8 cellular contexts compared by ENCODE assay signal in genomic region chr2:174593574-174594203, GRCh38. TPM values are rescaled to one million over a fixed set of nuclear protein-coding genes. Genes with fewer than 3 reads are reported as not detected.
DNase-seq lines count a peak whose midpoint lies in the region; ATAC-seq, FAIRE-seq and TF ChIP-seq lines count a peak whose summit lies in the region.

No MANE protein-coding gene starts in this region.

- peaks cover 0 to 10% of the 10 kb centered on the region in 2 experiments; a peak in 1 of 5 replicates for H3K27me3 ChIP-seq in K562 (ENCODE audit: control insufficient read depth in 2 of 2, insufficient read depth in 2 of 2, low read length in 2 of 2)
- H3K27me3 ChIP-seq in right lobe of liver: no peaks in the 10 kb centered on the region

- H3K4me3 ChIP-seq in K562: no peak overlapping the region
- H3K4me3 ChIP-seq in right lobe of liver: no peak overlapping the region

- H3K27ac ChIP-seq in K562 (ENCODE audit: extremely low read depth, low read depth, low read length) (no peak overlapping the region), right lobe of liver (peak overlapping the region in 2 of 3 donors; percentile 37 to 64)

- H3K4me1 ChIP-seq in K562 (replicated peaks in 1 of 2; ENCODE audit: control insufficient read depth in 2 of 2, insufficient read depth in 2 of 2, low read length in 2 of 2) (peaks cover 0 to 9% of the 10 kb centered on the region in 2 experiments; a peak in 3 of 5 replicates), right lobe of liver (no peaks in the 10 kb centered on the region)

- H2AFZ ChIP-seq in K562 (ENCODE audit: low read depth, low read length): no peak overlapping the region

- H3K36me3 ChIP-seq in K562 (ENCODE audit: control insufficient read depth, insufficient read depth, low read length) (no peaks in the 10 kb centered on the region), right lobe of liver (no peaks in the 10 kb centered on the region)

- no peaks in the 10 kb centered on the region for H3K9me3 ChIP-seq in K562 (replicated peaks; ENCODE audit: control insufficient read depth, insufficient read depth, low read depth, low read length)
- H3K9me3 ChIP-seq in right lobe of liver: no peaks in the 10 kb centered on the region

- H3K9me1 ChIP-seq in K562 (ENCODE audit: control insufficient read depth, insufficient read depth, low read length): no peaks in the 10 kb centered on the region

- CTCF ChIA-PET in K562 (lab: Yijun Ruan, JAX; ENCODE audit: low intra/inter-chr PET ratio): no interaction called here

- WGBS in K562 (ENCODE audit: insufficient coverage, low coverage, missing lambda C conversion rate): 14% methylated on average over 6 of the region's 6 CpGs
- WGBS in right lobe of liver (ENCODE audit: insufficient coverage, low coverage, low lambda C conversion rate, missing lambda C conversion rate): 37% methylated on average over 6 of the region's 6 CpGs

- BruUV-seq in K562 (replicated peaks; lab: Mats Ljungman, UMichigan): no TSS peak

- TF ChIP-seq EP300 in K562 (IDR thresholded peaks at IDR 0.05; ENCODE audit: low read length): no peak

- POLR2A ChIA-PET in K562 (lab: Yijun Ruan, JAX): interaction anchor here (0.9 to 1.3 kb wide), 3 partner anchors 9 to 47 kb away, joined by 3 to 4 read pairs (median 3); no protein-coding TSS in a partner anchor

- TF ChIP-seq RAD21 in K562 (CRISPR knock-in tag; conservative IDR thresholded peaks at IDR 0.05 in 1 of 2, IDR thresholded peaks at IDR 0.05 in 1 of 2): no peak

- TF ChIP-seq POLR2A in K562 (conservative IDR thresholded peaks at IDR 0.05) (no peak), right lobe of liver (IDR thresholded peaks at IDR 0.05) (no peak)

- H4K20me1 ChIP-seq in K562 (replicated peaks; ENCODE audit: control insufficient read depth, insufficient read depth, low read length): no peaks in the 10 kb centered on the region

- in situ Hi-C loops in K562 (cut with MboI): no loop called here

- no peak for TF ChIP-seq CTCF in K562 (IDR thresholded peaks at IDR 0.05 in 2 of 3, conservative IDR thresholded peaks at IDR 0.05 in 1 of 3; ENCODE audit: insufficient read depth in 2 of 3, low read depth in 1 of 3, low read length in 3 of 3)
- no peak for TF ChIP-seq CTCF in right lobe of liver (IDR thresholded peaks at IDR 0.05)

- no peak overlapping the region for H3K4me2 ChIP-seq in K562 (ENCODE audit: insufficient read depth, low read length)

- intact Hi-C loops in K562 (cut with micrococcal nuclease): loop anchor here (2.0 kb wide), 1 partner anchor 15 kb away; no protein-coding TSS in a partner anchor
- intact Hi-C loops in right lobe of liver (cut with DNase I): no loop called here

- FAIRE-seq in K562 (lab: Jason Lieb, UNC): no peak

- peak; percentile 41 for DNase-seq in Ammon's horn (ENCODE audit: low spot score)
- DNase-seq in SW480 (ENCODE audit: low spot score): peak; percentile 72
- peak in 1 of 4 experiments; percentile 32 for DNase-seq in K562 (ENCODE audit: extremely low read depth in 1 of 4, low spot score in 3 of 4)
- DNase-seq in right lobe of liver: no peak
- peak; percentile 26 for DNase-seq in stimulated activated CD8-positive, alpha-beta memory T cell treated with anti-CD3 and anti-CD28 coated beads, Interleukin-4, amount 100 ng/mL, for 24 hours (ENCODE audit: low read depth)
- DNase-seq in NCI-H2171 treated with DMSO at 0.1 percent for 48 hours (lab: John Stamatoyannopoulos, UW): no peak

- peak; percentile 71 for ATAC-seq in GM19395 (IDR thresholded peaks at IDR 0.05; ENCODE audit: unreplicated experiment)
- peak; percentile 43 for ATAC-seq in HG03457 (IDR thresholded peaks at IDR 0.05; ENCODE audit: unreplicated experiment)
- ATAC-seq in K562: no peak
- peak; percentile 57 to 68 (median 63) for ATAC-seq in right lobe of liver

- no peaks in the 10 kb centered on the region for H3K79me2 ChIP-seq in K562 (ENCODE audit: control insufficient read depth, insufficient read depth, low read length)

- no peak overlapping the region for H3K9ac ChIP-seq in K562 (ENCODE audit: insufficient read depth in 1 of 2, low read depth in 2 of 2, low read length in 2 of 2)

TF ChIP-seq in K562, 482 proteins besides CTCF, POLR2A, EP300 and RAD21 (continues in another document):
- TF ChIP-seq NCOA1 (IDR thresholded peaks at IDR 0.05; ENCODE audit: low read depth): no peak
- no peak for TF ChIP-seq ZFP36 (IDR thresholded peaks at IDR 0.05; ENCODE audit: low read depth, low read length, partially characterized antibody)
- no peak for TF ChIP-seq LEF1 (IDR thresholded peaks at IDR 0.05)
- no peak for TF ChIP-seq ZFP1 (CRISPR knock-in tag; IDR thresholded peaks at IDR 0.05)
- TF ChIP-seq ZNF184 (CRISPR knock-in tag; IDR thresholded peaks at IDR 0.05): no peak
- TF ChIP-seq ETV1 (tag; conservative IDR thresholded peaks at IDR 0.05; ENCODE audit: low read depth): peak; percentile 49; the same call in 1 of the 2 replicates
- TF ChIP-seq SMAD3 (CRISPR knock-in tag; conservative IDR thresholded peaks at IDR 0.05): no peak
- no peak for TF ChIP-seq ZBTB8A (IDR thresholded peaks at IDR 0.05; ENCODE audit: partially characterized antibody)
- no peak for TF ChIP-seq ZNF224 (CRISPR knock-in tag; IDR thresholded peaks at IDR 0.05)
- TF ChIP-seq ATF4 (CRISPR knock-in tag; IDR thresholded peaks at IDR 0.05): peak; percentile 72
- no peak for TF ChIP-seq ZNF586 (CRISPR knock-in tag; conservative IDR thresholded peaks at IDR 0.05)
- no peak for TF ChIP-seq ZNF511 (CRISPR knock-in tag; IDR thresholded peaks at IDR 0.05)
- TF ChIP-seq BRD4 (IDR thresholded peaks at IDR 0.05): peak; percentile 74; the same call in 1 of the 2 replicates
- TF ChIP-seq NFXL1 (CRISPR knock-in tag; IDR thresholded peaks at IDR 0.05): 0 out of 2 replicates have a peak, but pooled peaks have one; percentile 57
- TF ChIP-seq SNRNP70 (optimal IDR thresholded peaks at IDR 0.05; ENCODE audit: low read depth, low read length): no peak
- TF ChIP-seq SIN3A (IDR thresholded peaks at IDR 0.05; ENCODE audit: borderline replicate concordance in 2 of 2, control insufficient read depth in 1 of 2, low read depth in 2 of 2, low read length in 2 of 2): no peak
- no peak for TF ChIP-seq PATZ1 (CRISPR knock-in tag; IDR thresholded peaks at IDR 0.05; ENCODE audit: borderline replicate concordance)
- no peak for TF ChIP-seq ZNF23 (CRISPR knock-in tag; IDR thresholded peaks at IDR 0.05)

RNA-seq across cellular contexts. Expression of gene WIPF1, which starts 3.9 kb away (rescaled TPM):
- 1.3 and 2.3 TPM in 2 replicates for total RNA-seq in K562 (2011; cell fraction: chromatin; rRNA removed; ENCODE audit: low replicate concordance)
- 0.33 and 0.39 TPM in 2 replicates for total RNA-seq in K562 (2011; cell fraction: nucleolus; rRNA removed)
- total RNA-seq in K562 (2011; cell fraction: nucleoplasm; rRNA removed): 0.95 and 1.4 TPM in 2 replicates
- 0.49 and 2.4 TPM in 2 replicates for total RNA-seq in K562 (2014; rRNA removed)
- 2.4 TPM in 2 replicates for total RNA-seq in K562 (2014; rRNA removed; fragmentation: Illumina TruSeq; extraction: Trizol)
- 4.9 and 5.8 TPM in 2 replicates for total RNA-seq in K562 (2015; rRNA removed; fragmentation: Illumina TruSeq; extraction: Trizol)
- total RNA-seq in K562 (2021): 3.8 and 4.9 TPM in 2 replicates
- polyA plus RNA-seq in K562 (2011; rRNA removed): 0.54 and 3.7 TPM in 2 replicates
- polyA plus RNA-seq in K562 (2011; cell fraction: cytosol; rRNA removed): 0.42 and 2.4 TPM in 2 replicates
- 0.75 and 3.5 TPM in 2 replicates for polyA plus RNA-seq in K562 (2011; cell fraction: nucleus; rRNA removed)
- polyA plus RNA-seq in K562 (2012): 6.6 and 14.1 TPM in 2 replicates
- 3.0 and 3.6 TPM in 2 replicates for polyA plus RNA-seq in K562 (2014; fragmentation: Illumina TruSeq; extraction: Trizol)
- polyA plus RNA-seq in K562 (2014; fragmentation: Nextera tagmentation; extraction: Ambion mirVana): under 1 TPM; 0.61 to 0.92 TPM
- polyA plus RNA-seq in K562 (2014; rRNA removed): 1.8 and 2.5 TPM in 2 replicates
- 0.32 and 4.6 TPM in 2 replicates for polyA minus RNA-seq in K562 (2011; rRNA and poly(A)+ RNA removed)
- 0.48 and 2.4 TPM in 2 replicates for polyA minus RNA-seq in K562 (2011; cell fraction: cytosol; rRNA and poly(A)+ RNA removed)
- 0.27 and 5.9 TPM in 2 replicates for polyA minus RNA-seq in K562 (2011; cell fraction: nucleus; rRNA and poly(A)+ RNA removed)
- 10 to 100 TPM in 1 of 6 experiments, 1 to 10 TPM in 5; 5.0 to 15.3 (median 7.1) TPM for total RNA-seq in right lobe of liver

Comparison
In these comparisons a context has a peak if more than half of its experiments do, and no peak if none do; other contexts are left out.
1. DNase-seq: peak in Ammon's horn (single experiment), SW480 (single experiment) and stimulated activated CD8-positive, alpha-beta memory T cell treated with anti-CD3 and anti-CD28 coated beads, Interleukin-4, amount 100 ng/mL, for 24 hours (single experiment); none in right lobe of liver (0 of 3) and NCI-H2171 treated with DMSO at 0.1 percent for 48 hours (single experiment).